10 cellular contexts compared by ENCODE assay signal in genomic region chrX:129360175-129360574, GRCh38.
A peak's percentile ranks its signal among the peaks of the same experiment; 100 is the strongest.
DNase-seq lines count a peak whose midpoint lies in the region; ATAC-seq and TF ChIP-seq lines count a peak whose summit lies in the region.
"Had no signal": no experiment of that assay in that cellular context is flagged by ENCODE, and none has a peak within 500 bp of the region (broad histone marks: within the 10 kb centered on the region; RNA-seq: fewer than 3 reads in every experiment).

No MANE protein-coding gene starts in this region.

- H3K36me3 Mint-ChIP-seq in stimulated activated effector memory CD8-positive, alpha-beta T cell treated with anti-CD3 and anti-CD28 coated beads, Interleukin-12 subunit alpha, Interleukin-12 subunit beta, amount 100 ng/mL, for 72 hours, result no peaks in the 10 kb centered on the region

- ATAC-seq in GM21526 (IDR thresholded peaks at IDR 0.05; ENCODE audit: low FRiP score, unreplicated experiment), result peak; percentile 92
- no peak for ATAC-seq in stimulated activated effector memory CD8-positive, alpha-beta T cell treated with anti-CD3 and anti-CD28 coated beads, Interleukin-12 subunit alpha, Interleukin-12 subunit beta, amount 100 ng/mL, for 72 hours

- no peaks in the 10 kb centered on the region for H3K36me3 ChIP-seq in kidney epithelial cell (ENCODE audit: control insufficient read depth, insufficient read depth, low read length)
- H3K36me3 ChIP-seq: BLaER1 treated with 17β-estradiol and CSF1 and Interleukin-3, amounts not matched to agents 10 nM and 100 nM had no signal

- H3K4me3 ChIP-seq in kidney epithelial cell (ENCODE audit: low read depth, low read length), result no peak overlapping the region
- H3K4me3 ChIP-seq: BLaER1 treated with 17β-estradiol and CSF1 and Interleukin-3, amounts not matched to agents 10 nM and 100 nM had no signal

- CTCF ChIA-PET in RWPE1 (lab: Yijun Ruan, JAX), result interaction anchor here (0.9 kb wide), 1 partner anchor 13 kb away, joined by 3 read pairs; no protein-coding TSS in a partner anchor

- H3K27ac ChIP-seq in RWPE1, result no peak overlapping the region
- H3K27ac ChIP-seq: BLaER1 treated with 17β-estradiol and CSF1 and Interleukin-3, amounts not matched to agents 10 nM and 100 nM had no signal

- H3K9me3 Mint-ChIP-seq in stimulated activated effector memory CD8-positive, alpha-beta T cell treated with anti-CD3 and anti-CD28 coated beads, Interleukin-12 subunit alpha, Interleukin-12 subunit beta, amount 100 ng/mL, for 72 hours, result no peaks in the 10 kb centered on the region
- H3K9me3 Mint-ChIP-seq: dendritic cell treated with granulocyte-macrophage colony-stimulating factor and Interleukin-4, amounts not matched to agents 40 ng/mL and 50 ng/mL, for 4 days had no signal

- DNase-seq in NCI-H146 (lab: John Stamatoyannopoulos, UW), result peak; percentile 39
- DNase-seq in NCI-H146 treated with DMSO at 0.1 percent for 48 hours (lab: John Stamatoyannopoulos, UW; ENCODE audit: unreplicated experiment), result no peak
- DNase-seq in HT-29 (ENCODE audit: low spot score), result peak; percentile 87
- peak; percentile 26 for DNase-seq in RWPE1 (ENCODE audit: low spot score)
- peak; percentile 54 for DNase-seq in astrocyte of the hippocampus (ENCODE audit: low read depth, low spot score)
- no peak for DNase-seq in kidney epithelial cell (ENCODE audit: low read depth)
- DNase-seq in stimulated activated effector memory CD8-positive, alpha-beta T cell treated with anti-CD3 and anti-CD28 coated beads, Interleukin-12 subunit alpha, Interleukin-12 subunit beta, amount 100 ng/mL, for 72 hours (ENCODE audit: low spot score in 2 of 2), result peak; percentile 1 to 49

- TF ChIP-seq CTCF in RWPE1 (conservative IDR thresholded peaks at IDR 0.05; ENCODE audit: low read depth), result peak; percentile 38
- TF ChIP-seq CTCF in kidney epithelial cell (IDR thresholded peaks at IDR 0.05; ENCODE audit: insufficient read depth, low read length, poor library complexity, severe bottlenecking), result peak; percentile 40

- POLR2A ChIA-PET in RWPE1 (lab: Yijun Ruan, JAX; ENCODE audit: low non-redundant PET), result no interaction called here

- H3K27me3 ChIP-seq in kidney epithelial cell (ENCODE audit: control insufficient read depth, insufficient read depth, low read length), result no peaks in the 10 kb centered on the region

- no peaks in the 10 kb centered on the region for H3K4me1 Mint-ChIP-seq in stimulated activated effector memory CD8-positive, alpha-beta T cell treated with anti-CD3 and anti-CD28 coated beads, Interleukin-12 subunit alpha, Interleukin-12 subunit beta, amount 100 ng/mL, for 72 hours

- H3K27ac Mint-ChIP-seq in stimulated activated effector memory CD8-positive, alpha-beta T cell treated with anti-CD3 and anti-CD28 coated beads, Interleukin-12 subunit alpha, Interleukin-12 subunit beta, amount 100 ng/mL, for 72 hours, result no peak overlapping the region
- H3K27ac Mint-ChIP-seq: dendritic cell treated with granulocyte-macrophage colony-stimulating factor and Interleukin-4, amounts not matched to agents 40 ng/mL and 50 ng/mL, for 4 days had no signal

- no peak overlapping the region for H3K4me3 Mint-ChIP-seq in stimulated activated effector memory CD8-positive, alpha-beta T cell treated with anti-CD3 and anti-CD28 coated beads, Interleukin-12 subunit alpha, Interleukin-12 subunit beta, amount 100 ng/mL, for 72 hours
- H3K4me3 Mint-ChIP-seq: dendritic cell treated with granulocyte-macrophage colony-stimulating factor and Interleukin-4, amounts not matched to agents 40 ng/mL and 50 ng/mL, for 4 days had no signal

Comparison
In these comparisons a context has a peak if more than half of its experiments do, and no peak if none do; other contexts are left out.
1. DNase-seq: peak in NCI-H146 (single experiment), HT-29 (single experiment), RWPE1 (single experiment), astrocyte of the hippocampus (single experiment) and stimulated activated effector memory CD8-positive, alpha-beta T cell treated with anti-CD3 and anti-CD28 coated beads, Interleukin-12 subunit alpha, Interleukin-12 subunit beta, amount 100 ng/mL, for 72 hours (2 of 2); none in NCI-H146 treated with DMSO at 0.1 percent for 48 hours (single experiment) and kidney epithelial cell (single experiment).